8 cellular contexts compared by ENCODE assay signal in genomic region chr11:130008326-130008725, GRCh38.
"Had no signal": no experiment of that assay in that cellular context is flagged by ENCODE, and none has a peak within 500 bp of the region (broad histone marks: within the 10 kb centered on the region; RNA-seq: fewer than 3 reads in every experiment).

No MANE protein-coding gene starts in this region.

- H3K4me3 Mint-ChIP-seq: H9, HFFc6, IgD-negative memory B cell had no signal

- H3K9me3 Mint-ChIP-seq: HFFc6 had no signal

- H3K27ac Mint-ChIP-seq: H9, HFFc6, IgD-negative memory B cell had no signal

- ATAC-seq: HCT116, HepG2 had no signal

- DNase-seq: GM23248, H9, HFFc6, KG1 had no signal

- H3K4me3 ChIP-seq: GM23248 had no signal

- H3K36me3 Mint-ChIP-seq: IgD-negative memory B cell had no signal

- H3K27ac ChIP-seq: GM23248, HL-60 had no signal
